30 cellular contexts compared by ENCODE assay signal in the genomic region with DNA sequence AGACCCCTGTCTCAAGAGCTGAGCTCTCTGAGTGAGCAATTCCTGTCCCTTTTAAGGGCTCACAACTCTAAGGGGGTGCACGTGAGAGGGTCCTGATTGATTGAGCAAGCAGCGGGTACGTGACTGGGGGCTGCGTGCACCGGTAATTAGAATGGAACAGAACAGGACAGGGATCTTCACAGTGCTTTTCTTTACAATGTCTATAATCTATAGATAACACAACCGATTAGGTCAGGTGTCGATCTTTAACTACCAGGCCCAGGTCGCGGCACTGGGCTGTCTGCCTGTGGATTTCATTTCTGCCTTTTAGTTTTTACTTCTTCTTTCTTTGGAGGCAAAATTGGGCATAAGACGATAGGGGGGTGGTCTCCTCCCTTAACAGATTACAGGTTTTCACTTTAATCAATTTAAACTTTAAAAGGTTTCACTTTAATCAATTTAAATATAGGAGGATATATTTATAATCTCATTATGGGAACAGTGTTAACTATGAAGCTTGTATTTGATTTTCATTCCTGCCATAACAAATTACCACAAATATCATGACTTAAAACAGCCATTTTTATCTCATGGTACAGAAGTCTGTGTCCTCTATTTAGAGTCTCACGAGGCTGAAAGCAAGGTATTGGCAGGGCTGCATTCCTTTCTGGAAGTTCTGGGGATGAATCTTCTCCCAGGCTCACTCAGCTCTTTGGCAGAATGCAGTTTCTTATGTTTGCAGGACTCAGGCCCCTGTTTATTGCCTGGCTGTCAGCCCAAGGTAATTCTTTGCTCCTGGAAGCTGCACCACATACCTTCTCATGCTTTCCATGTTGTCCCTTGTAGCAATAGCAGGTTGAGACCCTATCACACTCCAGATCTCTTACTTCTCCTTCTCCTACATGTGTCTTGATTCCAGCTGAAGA. TPM values are rescaled to one million over a fixed set of nuclear protein-coding genes. Genes with fewer than 3 reads are reported as not detected.
A peak's percentile ranks its signal among the peaks of the same experiment; 100 is the strongest.
DNase-seq lines count a peak whose midpoint lies in the region; ATAC-seq and TF ChIP-seq lines count a peak whose summit lies in the region.
"Had no signal": no experiment of that assay in that cellular context is flagged by ENCODE, and none has a peak within 500 bp of the region (broad histone marks: within the 10 kb centered on the region; RNA-seq: fewer than 3 reads in every experiment).

No MANE protein-coding gene starts in this region.

- no peak overlapping the region for H3K27ac ChIP-seq in HCT116 (ENCODE audit: low read depth, low read length)
- peak overlapping the region; percentile 7; the same call in 1 of the 2 replicates for H3K27ac ChIP-seq in VCaP
- H3K27ac ChIP-seq in mesenchymal stem cell (ENCODE audit: low read length, poor library complexity, severe bottlenecking), result no peak overlapping the region
- peak overlapping the region; percentile 92 for H3K27ac ChIP-seq in skeletal muscle tissue (ENCODE audit: low read depth, low read length)
- H3K27ac ChIP-seq: right atrium auricular region, SK-N-MC, tibial nerve had no signal

- H2BK15ac ChIP-seq in mesenchymal stem cell (ENCODE audit: low read depth, poor library complexity, severe bottlenecking), result no peak overlapping the region

- BruUV-seq in HCT116 (replicated peaks; lab: Mats Ljungman, UMichigan), result no TSS peak

- H3K4me1 ChIP-seq in HCT116 (ENCODE audit: control insufficient read depth in 1 of 2, insufficient read depth in 2 of 2, low read length in 2 of 2) (peaks cover 2 to 47% of the 10 kb centered on the region in 2 experiments; a peak in 3 of 4 replicates), mesenchymal stem cell (ENCODE audit: control insufficient read depth, insufficient read depth, low read depth, low read length) (peaks cover 1% of the 10 kb centered on the region), skeletal muscle tissue (ENCODE audit: control insufficient read depth in 3 of 3, insufficient read depth in 3 of 3, low read length in 3 of 3) (peaks cover 18 to 24% (median 24%) of the 10 kb centered on the region in 3 donors)

- WGBS in mesenchymal stem cell, result 92% methylated on average over 10 of the region's 11 CpGs

- no peak overlapping the region for H2BK5ac ChIP-seq in mesenchymal stem cell (ENCODE audit: low read depth, low read length, poor library complexity, severe bottlenecking)

- intact Hi-C loops in HCT116 (cut with micrococcal nuclease), result no loop called here

- peak overlapping the region in 1 of 2 experiments; percentile 21 for H3K18ac ChIP-seq in mesenchymal stem cell (ENCODE audit: low read depth in 1 of 2, low read length in 2 of 2)

- TF ChIP-seq CTCF in HCT116 (IDR thresholded peaks at IDR 0.05 in 2 of 3, conservative IDR thresholded peaks at IDR 0.05 in 1 of 3; ENCODE audit: borderline replicate concordance in 1 of 3, insufficient read depth in 1 of 3, low read depth in 2 of 3, low read length in 2 of 3) (no peak), VCaP (conservative IDR thresholded peaks at IDR 0.05) (no peak)

- H3K9me2 ChIP-seq in HCT116 (ENCODE audit: insufficient read depth), result no peaks in the 10 kb centered on the region

- H3K9ac ChIP-seq in HCT116 (ENCODE audit: low read length), result no peak overlapping the region
- no peak overlapping the region for H3K9ac ChIP-seq in mesenchymal stem cell (ENCODE audit: low read length)
- peak overlapping the region in 1 of 3 donors; percentile 64 for H3K9ac ChIP-seq in skeletal muscle tissue (ENCODE audit: low read depth in 1 of 3, low read length in 3 of 3)

- no peak for TF ChIP-seq POLR2A in HCT116 (IDR thresholded peaks at IDR 0.05; ENCODE audit: borderline replicate concordance, extremely low read depth, insufficient read depth, insufficient read length)

- H2BK12ac ChIP-seq in mesenchymal stem cell (ENCODE audit: low read length in 2 of 2), result no peak overlapping the region

- no peaks in the 10 kb centered on the region for H3K36me3 ChIP-seq in HCT116 (ENCODE audit: control insufficient read depth in 1 of 2, insufficient read depth in 2 of 2, low read length in 2 of 2)
- H3K36me3 ChIP-seq in mesenchymal stem cell (ENCODE audit: control insufficient read depth in 1 of 2, insufficient read depth in 2 of 2, low read depth in 1 of 2, low read length in 2 of 2), result no peaks in the 10 kb centered on the region
- no peaks in the 10 kb centered on the region for H3K36me3 ChIP-seq in skeletal muscle tissue (ENCODE audit: control insufficient read depth in 3 of 3, insufficient read depth in 3 of 3, low read length in 3 of 3)
- H3K36me3 ChIP-seq: right atrium auricular region, tibial nerve had no signal

- no peaks in the 10 kb centered on the region for H3K79me2 ChIP-seq in HCT116 (ENCODE audit: insufficient read depth, low read length)

- H3K4ac ChIP-seq in mesenchymal stem cell (ENCODE audit: low read depth in 1 of 2, low read length in 2 of 2), result peak overlapping the region in 1 of 2 experiments; percentile 17

- H3K9me3 ChIP-seq in HCT116 (ENCODE audit: control insufficient read depth in 1 of 2, insufficient read depth in 1 of 2, low read depth in 1 of 2, low read length in 2 of 2) (no peaks in the 10 kb centered on the region), mesenchymal stem cell (ENCODE audit: control insufficient read depth, low read length) (no peaks in the 10 kb centered on the region), skeletal muscle tissue (ENCODE audit: control insufficient read depth in 3 of 3, low read length in 3 of 3) (no peaks in the 10 kb centered on the region)
- H3K9me3 ChIP-seq: right atrium auricular region, tibial nerve had no signal

- DNase-seq in HCT116 (ENCODE audit: low read depth, low spot score) (no peak), mesenchymal stem cell (peak; percentile 5), SW 1271 (lab: John Stamatoyannopoulos, UW) (no peak), hepatic stellate cell (ENCODE audit: low spot score) (no peak)
- DNase-seq in activated CD8-positive, alpha-beta memory T cell treated with anti-CD3 and anti-CD28 coated beads for 24 hours, result no peak
- DNase-seq: activated CD4-positive, alpha-beta T cell treated with anti-CD3 and anti-CD28 coated beads, Interleukin-2, amount 10 ng/mL, durations not matched to agents 7 days and 5 days; activated CD8-positive, alpha-beta memory T cell treated with anti-CD3 and anti-CD28 coated beads, Interleukin-2, amount 10 ng/mL, durations not matched to agents 7 days and 5 days; activated naive CD4-positive, alpha-beta T cell treated with anti-CD3 and anti-CD28 coated beads, Interleukin-2, amount 50 U/mL, for 16 hours; anterior cingulate cortex; CD4-positive, alpha-beta memory T cell; dermis blood vessel endothelial cell; DMS 273 treated with DMSO at 0.1 percent for 48 hours; Kasumi-1; left colon; NCI-H1092; NCI-H187 treated with DMSO at 0.1 percent for 48 hours; RPMI8226; stimulated activated naive CD8-positive, alpha-beta T cell treated with anti-CD3 and anti-CD28 coated beads, Interleukin-15, amount 100 ng/mL, for 72 hours had no signal

- H2AFZ ChIP-seq in HCT116 (ENCODE audit: low read depth, low read length, poor library complexity, severe bottlenecking) (peak overlapping the region; percentile 36), mesenchymal stem cell (ENCODE audit: low read depth, low read length) (no peak overlapping the region)

- POLR2A ChIA-PET in HCT116 (lab: Charles Lee), result no interaction called here

- no peak for TF ChIP-seq RAD21 in HCT116 (IDR thresholded peaks at IDR 0.05; ENCODE audit: low read depth)

- H3K4me2 ChIP-seq in HCT116 (ENCODE audit: low read length), result no peak overlapping the region
- no peak overlapping the region for H3K4me2 ChIP-seq in mesenchymal stem cell (ENCODE audit: low read length, poor library complexity, severe bottlenecking)

- no peaks in the 10 kb centered on the region for H4K20me1 ChIP-seq in HCT116 (ENCODE audit: insufficient read depth)

- H3K14ac ChIP-seq in mesenchymal stem cell (ENCODE audit: low read length in 2 of 2), result no peak overlapping the region

- no peak overlapping the region for H4K91ac ChIP-seq in mesenchymal stem cell (ENCODE audit: low read length)

- H4K8ac ChIP-seq in mesenchymal stem cell (ENCODE audit: low read length), result no peak overlapping the region

- H3K79me1 ChIP-seq in mesenchymal stem cell (replicated peaks; ENCODE audit: low read length, poor library complexity, severe bottlenecking), result no peaks in the 10 kb centered on the region

- no peak overlapping the region for H3K4me3 ChIP-seq in HCT116 (replicated peaks in 1 of 2; ENCODE audit: low read depth in 1 of 2, low read length in 2 of 2)
- H3K4me3 ChIP-seq in mesenchymal stem cell (ENCODE audit: insufficient read depth in 1 of 2, low read depth in 1 of 2, low read length in 2 of 2), result no peak overlapping the region
- peak overlapping the region in 1 of 3 donors; percentile 11 for H3K4me3 ChIP-seq in skeletal muscle tissue (ENCODE audit: low read length in 3 of 3)
- H3K4me3 ChIP-seq: right atrium auricular region, SK-N-MC, tibial nerve had no signal

- no peak overlapping the region for H2AK5ac ChIP-seq in mesenchymal stem cell (ENCODE audit: low read length, severe bottlenecking)

- no peak overlapping the region for H2BK120ac ChIP-seq in mesenchymal stem cell (ENCODE audit: low read depth, low read length)

- CTCF ChIA-PET in HCT116 (lab: Charles Lee), result no interaction called here

- no peak overlapping the region for H3K23ac ChIP-seq in mesenchymal stem cell (ENCODE audit: low read length in 2 of 2)

- RAD21 ChIA-PET in HCT116 (lab: Charles Lee; ENCODE audit: low non-redundant PET in 1 of 2, low total read pairs in 2 of 2, uncharacterized antibody in 2 of 2, unreplicated experiment in 2 of 2), result no interaction called here

- H3K27me3 ChIP-seq in HCT116 (ENCODE audit: insufficient read depth, low read length), result no peaks in the 10 kb centered on the region
- H3K27me3 ChIP-seq in mesenchymal stem cell (ENCODE audit: control insufficient read depth in 1 of 2, insufficient read depth in 1 of 2, low read length in 2 of 2), result no peaks in the 10 kb centered on the region
- no peaks in the 10 kb centered on the region for H3K27me3 ChIP-seq in skeletal muscle tissue (ENCODE audit: control insufficient read depth in 3 of 3, insufficient read depth in 3 of 3, low read length in 3 of 3)
- H3K27me3 ChIP-seq: right atrium auricular region, tibial nerve had no signal

- ATAC-seq in HCT116 (no peak), HG03045 (IDR thresholded peaks at IDR 0.05; ENCODE audit: unreplicated experiment) (no peak)
- ATAC-seq: activated CD8-positive, alpha-beta memory T cell treated with anti-CD3 and anti-CD28 coated beads, Interleukin-2, amount 10 ng/mL, durations not matched to agents 7 days and 5 days; left colon; stimulated activated naive CD8-positive, alpha-beta T cell treated with anti-CD3 and anti-CD28 coated beads, Interleukin-15, amount 100 ng/mL, for 72 hours had no signal

TF ChIP-seq in HCT116, 20 proteins besides CTCF, POLR2A, EP300 and RAD21 (continues in another document):
- TF ChIP-seq EZH2 (IDR thresholded peaks at IDR 0.05) (no peak), EGR1 (IDR thresholded peaks at IDR 0.05; ENCODE audit: low read depth) (no peak), YY1 (IDR thresholded peaks at IDR 0.05; ENCODE audit: extremely low read depth, insufficient replicate concordance, low read depth, low read length) (no peak), POLR2AphosphoS5 (IDR thresholded peaks at IDR 0.05; ENCODE audit: low read depth, low read length) (no peak)

RNA-seq across cellular contexts. Expression of a gene that starts 5.2 kb away (rescaled TPM):
- 0.20 TPM for total RNA-seq in HCT116 (2021; ENCODE audit: unreplicated experiment)
- 0.14 TPM in 1 of 2 replicates, not detected in the other for polyA plus RNA-seq in HCT116 (2012)
- 0.04 TPM for polyA plus RNA-seq in mesenchymal stem cell (2013, experiment 1 of 2)
- polyA plus RNA-seq in mesenchymal stem cell (2013, experiment 2 of 2), result 0.08 TPM
- 0.52 TPM for total RNA-seq in skeletal muscle tissue
- total RNA-seq: activated CD4-positive, alpha-beta T cell treated with anti-CD3 and anti-CD28 coated beads, Interleukin-2, amount 10 ng/mL, durations not matched to agents 7 days and 5 days; activated CD8-positive, alpha-beta memory T cell treated with anti-CD3 and anti-CD28 coated beads, Interleukin-2, amount 10 ng/mL, durations not matched to agents 7 days and 5 days; activated T-helper 1 cell treated with anti-CD3 and anti-CD28 coated beads, Interleukin-12 subunit alpha, Interleukin-12 subunit beta, Interleukin-2, Interleukin-4 antibody, amounts not matched to agents 30 ng/mL and 10 ng/mL and 1 ng/mL, durations not matched to agents 14 hours and 24 hours and 36 hours; CD4-positive, alpha-beta memory T cell; dermis blood vessel endothelial cell; endothelial cell of umbilical vein; G401; left colon; mesenteric fat pad; osteocyte; T-helper 2 cell treated with Interferon-gamma antibody and Interleukin-4, amounts not matched to agents 100 ng/mL and 5 ng/mL, for 36 hours had no signal
- polyA plus RNA-seq: CD4-positive, alpha-beta memory T cell; endothelial cell of umbilical vein had no signal

Comparison
In these comparisons a context has a peak if more than half of its experiments do, and no peak if none do; other contexts are left out.
1. H3K27ac ChIP-seq: peak in VCaP (single experiment) and skeletal muscle tissue (single experiment); none in HCT116 (single experiment) and mesenchymal stem cell (single experiment).